In genomic region chr17:42067371-42068180, GRCh38 we compare ENCODE assay signal across 1 cellular context.
TF ChIP-seq lines count a peak whose summit lies in the region.

No MANE protein-coding gene starts in this region.

TF ChIP-seq in K562, 482 proteins besides CTCF, POLR2A, EP300 and RAD21 (continued from another document):
- TF ChIP-seq ZBTB49 (CRISPR knock-in tag; IDR thresholded peaks at IDR 0.05; ENCODE audit: borderline replicate concordance) = no peak
- TF ChIP-seq IFI16 (CRISPR knock-in tag; IDR thresholded peaks at IDR 0.05) = no peak
- TF ChIP-seq NR2F6 (CRISPR knock-in tag; IDR thresholded peaks at IDR 0.05) = no peak
- TF ChIP-seq KLF16 (IDR thresholded peaks at IDR 0.05) = peak; percentile 59; the same call in 1 of the 2 replicates
- TF ChIP-seq KAT8 (IDR thresholded peaks at IDR 0.05; ENCODE audit: low read depth) = no peak
- TF ChIP-seq RBFOX2 (IDR thresholded peaks at IDR 0.05; ENCODE audit: low read depth, low read length) = no peak
- no peak for TF ChIP-seq PML (IDR thresholded peaks at IDR 0.05; ENCODE audit: low read length)
- TF ChIP-seq PTRF (tag; IDR thresholded peaks at IDR 0.05) = no peak
- no peak for TF ChIP-seq GATAD2B (IDR thresholded peaks at IDR 0.05; ENCODE audit: borderline replicate concordance)
- no peak for TF ChIP-seq WHSC1 (IDR thresholded peaks at IDR 0.05; ENCODE audit: low read length)
- TF ChIP-seq ARHGAP35 (IDR thresholded peaks at IDR 0.05; ENCODE audit: partially characterized antibody) = no peak
- no peak for TF ChIP-seq ARID4B (CRISPR knock-in tag; IDR thresholded peaks at IDR 0.05)
- no peak for TF ChIP-seq ELK3 (CRISPR knock-in tag; IDR thresholded peaks at IDR 0.05)
- TF ChIP-seq MYC (IDR thresholded peaks at IDR 0.05; ENCODE audit: low read depth, low read length) = no peak
- no peak for TF ChIP-seq MYC (CRISPR knock-in tag; IDR thresholded peaks at IDR 0.05; ENCODE audit: borderline replicate concordance, low read depth)
- peak; percentile 47; the same call in 1 of the 2 replicates for TF ChIP-seq MTA3 (IDR thresholded peaks at IDR 0.05; ENCODE audit: borderline replicate concordance)
- no peak for TF ChIP-seq ZNF561 (CRISPR knock-in tag; conservative IDR thresholded peaks at IDR 0.05)
- no peak for TF ChIP-seq ATF4 (CRISPR knock-in tag; IDR thresholded peaks at IDR 0.05)
- no peak for TF ChIP-seq CXXC5 (CRISPR knock-in tag; IDR thresholded peaks at IDR 0.05)
- TF ChIP-seq GTF2F1 (IDR thresholded peaks at IDR 0.05; ENCODE audit: low read depth, low read length) = no peak
- no peak for TF ChIP-seq FOSL1 (tag; conservative IDR thresholded peaks at IDR 0.05)
- TF ChIP-seq TRIM25 (IDR thresholded peaks at IDR 0.05; ENCODE audit: borderline replicate concordance) = no peak
- no peak for TF ChIP-seq ATF2 (CRISPR knock-in tag; IDR thresholded peaks at IDR 0.05)
